In genomic region chr7:83976302-83976701, GRCh38 we compare ENCODE assay signal across 8 cellular contexts.
DNase-seq lines count a peak whose midpoint lies in the region; ATAC-seq and TF ChIP-seq lines count a peak whose summit lies in the region.

No MANE protein-coding gene starts in this region.

- no peaks in the 10 kb centered on the region for H3K36me3 ChIP-seq in mucosa of descending colon (ENCODE audit: low read depth)

- no peak overlapping the region for H3K4me3 ChIP-seq in choroid plexus epithelial cell (ENCODE audit: low read depth, low read length)
- H3K4me3 ChIP-seq in mucosa of descending colon: no peak overlapping the region

- H3K9me3 ChIP-seq in mucosa of descending colon: no peaks in the 10 kb centered on the region

- H3K4me1 ChIP-seq in mucosa of descending colon (ENCODE audit: low read depth): no peaks in the 10 kb centered on the region

- ATAC-seq in GM19043 (IDR thresholded peaks at IDR 0.05; ENCODE audit: low read depth, unreplicated experiment) (peak; percentile 86), HG03108 (IDR thresholded peaks at IDR 0.05; ENCODE audit: unreplicated experiment) (peak; percentile 75), mucosa of descending colon (peak; percentile 58)

- TF ChIP-seq CTCF in choroid plexus epithelial cell (conservative IDR thresholded peaks at IDR 0.05; ENCODE audit: low read depth, low read length) (peak; percentile 54), mucosa of descending colon (IDR thresholded peaks at IDR 0.05) (no peak)

- intact Hi-C loops in mucosa of descending colon (cut with DNase I, micrococcal nuclease): loop anchor here in 1 of 2 donors (5.0 kb wide), 1 partner anchor 1046 kb away; no protein-coding TSS in a partner anchor

- peak; percentile 15 for DNase-seq in DMS 273 treated with DMSO at 0.1 percent for 48 hours (lab: John Stamatoyannopoulos, UW)
- DNase-seq in NCI-H526 (lab: John Stamatoyannopoulos, UW): peak; percentile 13 to 79
- DNase-seq in choroid plexus epithelial cell (ENCODE audit: low read depth): peak; percentile 55
- DNase-seq in mucosa of descending colon: peak in 1 of 3 donors; percentile 50
- no peak for DNase-seq in GM19240 (ENCODE audit: insufficient read length, low spot score)
- no peak for DNase-seq in cortex of kidney (lab: John Stamatoyannopoulos, UW)

Comparison
In these comparisons a context has a peak if more than half of its experiments do, and no peak if none do; other contexts are left out.
1. DNase-seq: peak in DMS 273 treated with DMSO at 0.1 percent for 48 hours (single experiment), NCI-H526 (2 of 2) and choroid plexus epithelial cell (single experiment); none in GM19240 (single experiment) and cortex of kidney (single experiment).
2. Peak in every context shown above with its lines, with median percentiles within 50 percentile points of each other: ATAC-seq.